29 cellular contexts compared by ENCODE assay signal in the genomic region with DNA sequence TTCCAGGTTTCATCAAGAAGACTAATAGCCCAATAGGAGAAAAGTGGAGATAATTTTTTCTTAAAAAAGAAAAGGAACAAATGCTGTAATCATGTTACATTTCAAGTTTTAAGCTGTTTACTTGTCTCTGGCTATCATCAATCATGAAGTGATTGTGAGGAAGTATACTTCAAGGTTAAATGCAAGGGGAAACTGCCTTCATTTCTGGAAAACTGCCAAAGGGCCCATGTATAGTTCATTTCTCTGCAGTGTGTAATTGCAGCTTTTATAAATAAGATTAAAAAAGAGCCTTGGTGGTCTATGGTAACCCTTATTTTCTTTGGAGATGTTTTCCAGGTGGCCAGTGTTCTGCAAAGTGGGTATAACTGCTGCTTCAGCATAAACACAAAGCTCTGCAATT.
"Had no signal": no experiment of that assay in that cellular context is flagged by ENCODE, and none has a peak within 500 bp of the region (broad histone marks: within the 10 kb centered on the region; RNA-seq: fewer than 3 reads in every experiment).

No MANE protein-coding gene starts in this region.

- DNase-seq: activated CD4-positive, alpha-beta T cell treated with anti-CD3 and anti-CD28 coated beads for 48 hours; activated CD4-positive, alpha-beta T cell treated with anti-CD3 and anti-CD28 coated beads, Interleukin-2, amount 50 U/mL, for 4 hours; activated CD8-positive, alpha-beta memory T cell treated with anti-CD3 and anti-CD28 coated beads, Interleukin-2, amount 50 U/mL, for 48 hours; activated CD8-positive, alpha-beta T cell treated with anti-CD3 and anti-CD28 coated beads, Interleukin-2, amount 10 ng/mL, durations not matched to agents 7 days and 5 days; activated effector memory CD4-positive, alpha-beta T cell treated with Interleukin-2 at 50 U/mL for 16 hours; activated naive CD4-positive, alpha-beta T cell; activated T-cell treated with anti-CD3 and anti-CD28 coated beads, Interleukin-2, amount 50 U/mL, for 1 hour; body of pancreas; central memory CD4-positive, alpha-beta T cell; NCI-H1092; NCI-H146; NCI-H187 treated with DMSO at 0.1 percent for 48 hours; NCI-H2081 treated with DMSO at 0.1 percent for 48 hours; NCI-H2171 treated with DMSO at 0.1 percent for 48 hours; NCI-H226; NCI-H510A treated with DMSO at 0.1 percent for 48 hours; NK-92 treated with Interleukin-12 subunit alpha and Interleukin-12 subunit beta, amount 100 ng/mL, for 24 hours; OCI-M1; RPMI8226 had no signal

- H3K4me1 ChIP-seq: ascending aorta, body of pancreas had no signal

- H3K27ac Mint-ChIP-seq: activated CD8-positive, alpha-beta T cell treated with anti-CD3 and anti-CD28 coated beads, Interleukin-2, amount 10 ng/mL, durations not matched to agents 7 days and 5 days; activated naive CD4-positive, alpha-beta T cell treated with anti-CD3 and anti-CD28 coated beads, Interleukin-2, amount 50 U/mL, for 24 hours; activated T-helper 1 cell treated with anti-CD3 and anti-CD28 coated beads, Interleukin-12 subunit alpha, Interleukin-12 subunit beta, Interleukin-2, Interleukin-4 antibody, amounts not matched to agents 30 ng/mL and 10 ng/mL and 1 ng/mL, durations not matched to agents 14 hours and 24 hours and 36 hours; IgD-negative memory B cell; T-helper 1 cell treated with Interleukin-12 subunit alpha and Interleukin-12 subunit beta and Interleukin-4 antibody, amounts not matched to agents 30 μg/mL and 1 μg/mL, for 36 hours had no signal

- H3K9ac ChIP-seq: KMS-11 had no signal

- H3K9me3 Mint-ChIP-seq: activated naive CD4-positive, alpha-beta T cell treated with anti-CD3 and anti-CD28 coated beads, Interleukin-2, amount 50 U/mL, for 24 hours; activated T-helper 1 cell treated with anti-CD3 and anti-CD28 coated beads, Interleukin-12 subunit alpha, Interleukin-12 subunit beta, Interleukin-2, Interleukin-4 antibody, amounts not matched to agents 30 ng/mL and 10 ng/mL and 1 ng/mL, durations not matched to agents 14 hours and 24 hours and 36 hours had no signal

- H3K27me3 Mint-ChIP-seq: activated naive CD4-positive, alpha-beta T cell treated with anti-CD3 and anti-CD28 coated beads, Interleukin-2, amount 50 U/mL, for 24 hours; IgD-negative memory B cell had no signal

- ATAC-seq: activated CD4-positive, CD25-positive, alpha-beta regulatory T cell treated with anti-CD3 and anti-CD28 coated beads, Interleukin-2, amount 50 U/mL, for 24 hours; activated CD8-positive, alpha-beta T cell treated with anti-CD3 and anti-CD28 coated beads, Interleukin-2, amount 10 ng/mL, durations not matched to agents 7 days and 5 days; body of pancreas; Panc1; Right ventricle myocardium inferior had no signal

- H3K4me2 ChIP-seq: KMS-11 had no signal

- H3K36me3 Mint-ChIP-seq: activated naive CD4-positive, alpha-beta T cell treated with anti-CD3 and anti-CD28 coated beads, Interleukin-2, amount 50 U/mL, for 24 hours; IgD-negative memory B cell had no signal

- H3K4me3 Mint-ChIP-seq: activated CD8-positive, alpha-beta T cell treated with anti-CD3 and anti-CD28 coated beads, Interleukin-2, amount 10 ng/mL, durations not matched to agents 7 days and 5 days; activated naive CD4-positive, alpha-beta T cell treated with anti-CD3 and anti-CD28 coated beads, Interleukin-2, amount 50 U/mL, for 24 hours; activated T-helper 1 cell treated with anti-CD3 and anti-CD28 coated beads, Interleukin-12 subunit alpha, Interleukin-12 subunit beta, Interleukin-2, Interleukin-4 antibody, amounts not matched to agents 30 ng/mL and 10 ng/mL and 1 ng/mL, durations not matched to agents 14 hours and 24 hours and 36 hours; IgD-negative memory B cell; T-helper 1 cell treated with Interleukin-12 subunit alpha and Interleukin-12 subunit beta and Interleukin-4 antibody, amounts not matched to agents 30 μg/mL and 1 μg/mL, for 36 hours had no signal

- H3K36me3 ChIP-seq: ascending aorta had no signal

- H3K27ac ChIP-seq: ascending aorta, body of pancreas, KMS-11 had no signal

- H3K4me3 ChIP-seq: ascending aorta, body of pancreas had no signal

- FAIRE-seq: bronchial epithelial cell had no signal

- H3K4me1 Mint-ChIP-seq: activated naive CD4-positive, alpha-beta T cell treated with anti-CD3 and anti-CD28 coated beads, Interleukin-2, amount 50 U/mL, for 24 hours; IgD-negative memory B cell had no signal

- H3K27me3 ChIP-seq: ascending aorta, body of pancreas had no signal

- H3K9me3 ChIP-seq: ascending aorta, body of pancreas had no signal
